ENCODE assay signal across 8 cellular contexts in the genomic region with DNA sequence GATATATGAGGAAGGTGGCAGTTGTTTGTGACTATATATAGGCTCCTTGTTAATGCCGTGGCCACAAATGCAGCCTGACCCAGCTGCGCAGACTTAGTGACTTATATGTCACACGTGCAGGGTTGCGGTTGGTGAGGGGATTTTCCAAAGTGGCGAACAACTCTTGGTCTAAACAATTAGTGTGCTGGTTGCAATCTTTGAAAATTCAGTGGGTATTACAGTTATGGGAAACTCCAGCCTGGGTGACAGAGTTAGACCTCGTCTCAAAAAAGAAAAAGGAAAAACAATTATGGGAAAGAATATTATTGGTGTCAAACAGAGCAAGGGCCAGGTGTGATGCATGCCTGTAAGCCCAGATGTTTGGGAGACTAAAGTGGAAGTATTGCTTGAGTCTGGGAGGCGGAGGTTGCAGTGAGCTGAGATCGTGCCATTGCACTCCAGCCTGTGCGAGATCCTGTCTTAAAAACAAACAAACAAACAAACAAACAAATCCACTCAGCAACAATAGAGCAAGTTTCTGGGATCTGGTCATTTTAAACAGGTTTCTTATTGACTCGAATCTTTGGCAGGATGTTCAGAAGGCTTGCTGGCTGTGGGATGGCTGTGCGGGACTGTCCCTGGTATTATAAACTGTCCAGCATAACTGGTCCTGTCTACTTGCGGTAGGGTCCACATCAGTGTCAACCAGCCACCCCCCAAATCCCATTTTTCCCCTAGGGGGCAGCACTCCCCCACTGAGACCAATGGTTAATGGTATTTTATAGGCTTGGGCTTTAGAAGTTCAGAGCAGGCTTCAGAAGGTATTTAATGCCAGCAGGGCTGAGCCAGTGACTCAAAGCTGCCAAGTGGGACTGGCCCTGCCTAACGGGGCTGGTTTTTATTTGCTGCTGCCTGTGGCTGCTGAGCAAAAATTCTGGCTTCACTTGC. TPM values are rescaled to one million over a fixed set of nuclear protein-coding genes. Genes with fewer than 3 reads are reported as not detected.
DNase-seq lines count a peak whose midpoint lies in the region; ATAC-seq and TF ChIP-seq lines count a peak whose summit lies in the region.

No MANE protein-coding gene starts in this region.

- H3K4me1 ChIP-seq in SJSA1 (replicated peaks) (no peaks in the 10 kb centered on the region), psoas muscle (no peaks in the 10 kb centered on the region)

- H3K27me3 ChIP-seq in SJSA1 (replicated peaks) = no peaks in the 10 kb centered on the region
- H3K27me3 ChIP-seq in psoas muscle (ENCODE audit: insufficient read depth in 3 of 3, low read length in 2 of 3) = no peaks in the 10 kb centered on the region

- peak; percentile 50 for TF ChIP-seq CTCF in psoas muscle (IDR thresholded peaks at IDR 0.05)

- H3K9me3 ChIP-seq in SJSA1 (replicated peaks) (no peaks in the 10 kb centered on the region), psoas muscle (no peaks in the 10 kb centered on the region)

- H3K27ac ChIP-seq in SJSA1 (no peak overlapping the region), psoas muscle (no peak overlapping the region)

- DNase-seq in GF-D8 (lab: John Stamatoyannopoulos, UW) (peak; percentile 19), KG1 (lab: John Stamatoyannopoulos, UW) (peak; percentile 54), SJSA1 (ENCODE audit: low read depth in 1 of 2, low spot score in 2 of 2) (peak; percentile 41 to 66), globus pallidus (ENCODE audit: low spot score) (peak; percentile 82), psoas muscle (peak; percentile 59 to 72)
- peak in 3 of 4 experiments; percentile 18 to 57 (median 50) for DNase-seq in activated naive CD4-positive, alpha-beta T cell (lab: John Stamatoyannopoulos, UW)

- intact Hi-C loops in psoas muscle (cut with DNase I) = loop anchor here in 1 of 2 donors (10.0 kb wide), 1 partner anchor 108 kb away; no protein-coding TSS in a partner anchor

- ATAC-seq in GM21576 (IDR thresholded peaks at IDR 0.05; ENCODE audit: unreplicated experiment) = peak; percentile 63
- ATAC-seq in psoas muscle = peak; percentile 78 to 92 (median 86)
- ATAC-seq in HG03139 (IDR thresholded peaks at IDR 0.05; ENCODE audit: unreplicated experiment) = no peak

- H3K4me3 ChIP-seq in SJSA1 (no peak overlapping the region), psoas muscle (no peak overlapping the region)

- WGBS in psoas muscle, 3 donors = 52 to 67% (median 56%) methylated on average over 13 of the region's 13 CpGs

- H3K36me3 ChIP-seq in SJSA1 = peaks cover 42% of the 10 kb centered on the region
- H3K36me3 ChIP-seq in psoas muscle (ENCODE audit: insufficient read depth in 1 of 2, low read depth in 1 of 2) = peaks cover 4 to 51% of the 10 kb centered on the region in 2 donors

RNA-seq across cellular contexts. Expression of a gene that starts 15.4 kb away (rescaled TPM):
- 5.8 and 12.6 TPM in 2 replicates for total RNA-seq in SJSA1 (2014; rRNA removed; shearing (Covaris generic))
- total RNA-seq in psoas muscle = 10 to 100 TPM in 3 of 4 donors, 1 to 10 TPM in 1; 6.5 to 44.0 (median 13.5) TPM
- 10 to 100 TPM; 10.3 to 14.1 (median 12.1) TPM for polyA plus RNA-seq in psoas muscle

RNA-seq across cellular contexts. Expression of a gene that starts 22.2 kb away (rescaled TPM):
- 14.4 and 51.8 TPM in 2 replicates for total RNA-seq in SJSA1 (2014; rRNA removed; shearing (Covaris generic))
- 10 to 100 TPM; 37.4 to 65.9 (median 47.1) TPM for total RNA-seq in psoas muscle
- polyA plus RNA-seq in psoas muscle = 10 to 100 TPM; 30.8 to 34.5 (median 33.2) TPM

RNA-seq across cellular contexts. Expression of a gene that starts 59.6 kb away (rescaled TPM):
- total RNA-seq in SJSA1 (2014; rRNA removed; shearing (Covaris generic)) = not detected in 2 replicates
- total RNA-seq in psoas muscle = under 1 TPM in 3 of 4 donors, not detected in 1; 0.34 to 0.73 (median 0.36) TPM
- under 1 TPM; 0.22 to 0.62 (median 0.44) TPM for polyA plus RNA-seq in psoas muscle

Comparison
In these comparisons a context has a peak if more than half of its experiments do, and no peak if none do; other contexts are left out.
1. DNase-seq: peak in every context shown above with its lines; median percentile 82 in globus pallidus; 66 in psoas muscle; 54 in KG1; 54 in SJSA1; 50 in activated naive CD4-positive, alpha-beta T cell; 19 in GF-D8.